Comparison of ENCODE assay signal across 8 cellular contexts in the genomic region with DNA sequence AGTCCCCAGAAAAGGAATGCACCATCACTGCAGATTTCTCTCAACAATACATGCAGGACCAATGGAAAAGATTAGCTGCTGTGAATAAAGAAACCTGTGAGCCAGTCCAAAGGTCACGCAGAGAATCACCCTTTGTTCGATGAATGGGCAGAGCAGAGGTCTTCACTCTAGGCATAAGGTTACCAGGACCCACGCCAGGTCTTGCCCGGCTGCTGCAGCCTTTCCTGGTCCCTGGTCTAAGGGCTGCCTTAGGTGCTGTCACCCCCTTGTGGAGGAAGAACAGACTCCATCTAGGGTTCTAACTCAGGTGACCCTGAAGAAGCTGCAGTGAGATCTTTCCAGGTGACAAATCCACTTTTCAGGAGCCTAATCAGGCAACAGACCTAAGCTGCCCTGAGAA. TPM values are rescaled to one million over a fixed set of nuclear protein-coding genes. Genes with fewer than 3 reads are reported as not detected.
DNase-seq lines count a peak whose midpoint lies in the region; FAIRE-seq and TF ChIP-seq lines count a peak whose summit lies in the region.

No MANE protein-coding gene starts in this region.

- no peak overlapping the region for H2BK12ac ChIP-seq in mesenchymal stem cell (ENCODE audit: low read length in 2 of 2)

- H2AFZ ChIP-seq in mesenchymal stem cell (ENCODE audit: low read depth, low read length), result no peak overlapping the region

- H3K79me1 ChIP-seq in mesenchymal stem cell (replicated peaks; ENCODE audit: low read length, poor library complexity, severe bottlenecking), result peaks cover 26% of the 10 kb centered on the region

- no peaks in the 10 kb centered on the region for H3K27me3 ChIP-seq in mesenchymal stem cell (ENCODE audit: control insufficient read depth in 1 of 2, insufficient read depth in 1 of 2, low read length in 2 of 2)

- TF ChIP-seq CTCF in lower leg skin (IDR thresholded peaks at IDR 0.05) (no peak), coronary artery (IDR thresholded peaks at IDR 0.05) (no peak)

- peaks cover 13% of the 10 kb centered on the region for H3K4me1 ChIP-seq in mesenchymal stem cell (ENCODE audit: control insufficient read depth, insufficient read depth, low read depth, low read length)

- peak; percentile 40 for FAIRE-seq in GM12891 (lab: Jason Lieb, UNC)

- H2AK5ac ChIP-seq in mesenchymal stem cell (ENCODE audit: low read length, severe bottlenecking), result no peak overlapping the region

- H2BK15ac ChIP-seq in mesenchymal stem cell (ENCODE audit: low read depth, poor library complexity, severe bottlenecking), result no peak overlapping the region

- H2BK120ac ChIP-seq in mesenchymal stem cell (ENCODE audit: low read depth, low read length), result no peak overlapping the region

- no peak overlapping the region for H4K8ac ChIP-seq in mesenchymal stem cell (ENCODE audit: low read length)

- no peaks in the 10 kb centered on the region for H3K9me3 ChIP-seq in mesenchymal stem cell (ENCODE audit: control insufficient read depth, low read length)

- no peak overlapping the region for H3K23ac ChIP-seq in mesenchymal stem cell (ENCODE audit: low read length in 2 of 2)

- H3K18ac ChIP-seq in mesenchymal stem cell (ENCODE audit: low read depth in 1 of 2, low read length in 2 of 2), result no peak overlapping the region

- no peak overlapping the region for H3K14ac ChIP-seq in mesenchymal stem cell (ENCODE audit: low read length in 2 of 2)

- H3K4me3 ChIP-seq in mesenchymal stem cell (ENCODE audit: insufficient read depth in 1 of 2, low read depth in 1 of 2, low read length in 2 of 2) (no peak overlapping the region), lower leg skin (ENCODE audit: low read depth, poor library complexity, severe bottlenecking) (no peak overlapping the region), coronary artery (no peak overlapping the region)

- no peak overlapping the region for H3K27ac ChIP-seq in mesenchymal stem cell (ENCODE audit: low read length, poor library complexity, severe bottlenecking)
- no peak overlapping the region for H3K27ac ChIP-seq in coronary artery

- H3K36me3 ChIP-seq in mesenchymal stem cell (ENCODE audit: control insufficient read depth in 1 of 2, insufficient read depth in 2 of 2, low read depth in 1 of 2, low read length in 2 of 2), result peaks cover 59 to 81% of the 10 kb centered on the region in 2 experiments

- H3K9ac ChIP-seq in mesenchymal stem cell (ENCODE audit: low read length), result no peak overlapping the region

- DNase-seq in CD1c-positive myeloid dendritic cell (ENCODE audit: extremely low spot score) (peak; percentile 24), GM12891 (ENCODE audit: insufficient read length, low spot score) (peak; percentile 50), RPMI8226 (peak; percentile 38), dermis blood vessel endothelial cell (peak; percentile 73), mesenchymal stem cell (peak; percentile 29), lower leg skin (ENCODE audit: low spot score in 2 of 2) (no peak), KG1 (lab: John Stamatoyannopoulos, UW) (no peak), coronary artery (ENCODE audit: low spot score) (no peak)

- H3K4me2 ChIP-seq in mesenchymal stem cell (ENCODE audit: low read length, poor library complexity, severe bottlenecking), result no peak overlapping the region

- WGBS in mesenchymal stem cell, result 81% methylated on average over 4 of the region's 4 CpGs
- WGBS in lower leg skin, 2 donors, result 63 to 73% methylated on average over 4 of the region's 4 CpGs

- no peak for TF ChIP-seq POLR2A in GM12891 (IDR thresholded peaks at IDR 0.05; ENCODE audit: low read depth, low read length)
- TF ChIP-seq POLR2A in lower leg skin (IDR thresholded peaks at IDR 0.05), result no peak

- H3K4ac ChIP-seq in mesenchymal stem cell (ENCODE audit: low read depth in 1 of 2, low read length in 2 of 2), result no peak overlapping the region

- H2BK5ac ChIP-seq in mesenchymal stem cell (ENCODE audit: low read depth, low read length, poor library complexity, severe bottlenecking), result no peak overlapping the region

- H4K91ac ChIP-seq in mesenchymal stem cell (ENCODE audit: low read length), result no peak overlapping the region

- intact Hi-C loops in lower leg skin (cut with DNase I; ENCODE audit: low total_unique reads), result no loop called here

TF ChIP-seq in GM12891, 5 proteins besides CTCF, POLR2A, EP300 and RAD21:
- TF ChIP-seq TAF1 (IDR thresholded peaks at IDR 0.05; ENCODE audit: low read depth, low read length) (no peak), POU2F2 (IDR thresholded peaks at IDR 0.05; ENCODE audit: low read depth, low read length) (no peak), POLR2AphosphoS5 (IDR thresholded peaks at IDR 0.05; ENCODE audit: low read depth, low read length) (no peak), SPI1 (IDR thresholded peaks at IDR 0.05; ENCODE audit: low read depth, low read length) (no peak), PAX5 (IDR thresholded peaks at IDR 0.05; ENCODE audit: insufficient read depth, low read length, severe bottlenecking) (no peak)

RNA-seq across cellular contexts. Expression of a gene that starts 29.0 kb away (rescaled TPM):
- 85.6 TPM for polyA plus RNA-seq in GM12891 (2012; ENCODE audit: low read depth, missing spikeins)
- 132 and 165 TPM in 2 replicates for total RNA-seq in dermis blood vessel endothelial cell
- polyA plus RNA-seq in mesenchymal stem cell (2013, experiment 1 of 2), result 67.4 TPM
- 68.8 TPM for polyA plus RNA-seq in mesenchymal stem cell (2013, experiment 2 of 2)
- 10 to 100 TPM; 67.2 to 99.0 (median 82.4) TPM for total RNA-seq in lower leg skin

RNA-seq across cellular contexts. Expression of a gene that starts 36.1 kb away (rescaled TPM):
- 29.5 TPM for polyA plus RNA-seq in GM12891 (2012; ENCODE audit: low read depth, missing spikeins)
- total RNA-seq in dermis blood vessel endothelial cell, result 40.7 and 46.0 TPM in 2 replicates
- 70.6 TPM for polyA plus RNA-seq in mesenchymal stem cell (2013, experiment 1 of 2)
- 69.9 TPM for polyA plus RNA-seq in mesenchymal stem cell (2013, experiment 2 of 2)
- 10 to 100 TPM; 56.7 to 63.0 (median 60.7) TPM for total RNA-seq in lower leg skin

Comparison
In these comparisons a context has a peak if more than half of its experiments do, and no peak if none do; other contexts are left out.
1. DNase-seq: peak in CD1c-positive myeloid dendritic cell (single experiment), GM12891 (single experiment), RPMI8226 (single experiment), dermis blood vessel endothelial cell (single experiment) and mesenchymal stem cell (single experiment); none in lower leg skin (0 of 2), KG1 (single experiment) and coronary artery (single experiment).